Comparison of ENCODE assay signal across 18 cellular contexts in the genomic region with DNA sequence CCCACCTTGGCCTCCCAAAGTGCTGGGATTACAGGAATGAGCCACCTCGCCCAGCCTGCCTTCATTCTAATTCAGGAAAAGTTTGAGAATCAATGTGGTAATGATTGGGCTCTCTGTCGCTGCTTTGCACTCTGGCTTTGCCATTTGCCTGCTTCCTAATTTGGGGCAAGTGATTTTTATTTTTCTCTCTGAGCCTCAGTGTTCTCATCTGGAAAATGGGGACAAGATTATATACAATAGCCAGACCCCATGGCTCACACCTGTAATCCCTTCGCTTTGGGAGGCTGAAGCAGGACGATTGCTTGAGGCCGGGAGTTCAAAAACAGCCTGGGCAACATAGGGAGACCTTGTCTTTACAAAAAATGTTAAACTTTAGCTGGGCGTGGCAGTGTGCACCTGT. TPM values are rescaled to one million over a fixed set of nuclear protein-coding genes. Genes with fewer than 3 reads are reported as not detected.
A peak's percentile ranks its signal among the peaks of the same experiment; 100 is the strongest.
DNase-seq lines count a peak whose midpoint lies in the region; ATAC-seq, FAIRE-seq and TF ChIP-seq lines count a peak whose summit lies in the region.
"Had no signal": no experiment of that assay in that cellular context is flagged by ENCODE, and none has a peak within 500 bp of the region (broad histone marks: within the 10 kb centered on the region; RNA-seq: fewer than 3 reads in every experiment).

No MANE protein-coding gene starts in this region.

- H3K9me1 ChIP-seq in K562 (ENCODE audit: control insufficient read depth, insufficient read depth, low read length), result no peaks in the 10 kb centered on the region

- FAIRE-seq in A549 (lab: Jason Lieb, UNC), result no peak
- no peak for FAIRE-seq in K562 (lab: Jason Lieb, UNC)
- FAIRE-seq: G401.6, GM12892 had no signal

- POLR2A ChIA-PET in A549 (lab: Yijun Ruan, JAX), result no interaction called here
- POLR2A ChIA-PET in K562 (lab: Yijun Ruan, JAX), result interaction anchor here (1.3 kb wide), 1 partner anchor 13 kb away, joined by 6 read pairs; no protein-coding TSS in a partner anchor

- WGBS in A549 (ENCODE audit: missing lambda C conversion rate), result 69% methylated on average over 6 of the region's 6 CpGs
- WGBS in K562 (ENCODE audit: insufficient coverage, low coverage, missing lambda C conversion rate), result 81% methylated on average over 6 of the region's 6 CpGs
- 80 to 88% (median 87%) methylated on average over 6 of the region's 6 CpGs for WGBS in psoas muscle, 3 donors

- H4K20me1 ChIP-seq in K562 (replicated peaks; ENCODE audit: control insufficient read depth, insufficient read depth, low read length), result no peaks in the 10 kb centered on the region

- H3K27ac ChIP-seq in A549, result no peak overlapping the region
- no peak overlapping the region for H3K27ac ChIP-seq in K562 (ENCODE audit: extremely low read depth, low read depth, low read length)
- H3K27ac ChIP-seq in psoas muscle, result peak overlapping the region; percentile 98

- H3K79me2 ChIP-seq in K562 (ENCODE audit: control insufficient read depth, insufficient read depth, low read length), result 0 out of 3 replicates have a peak, but pooled peaks cover 6% of the 10 kb centered on the region

- DNase-seq in A549 (ENCODE audit: low read depth in 1 of 2, low spot score in 1 of 2) (no peak), K562 (ENCODE audit: extremely low read depth in 1 of 4, low spot score in 3 of 4) (no peak), psoas muscle (no peak), NCI-H345 (lab: John Stamatoyannopoulos, UW) (no peak), HT-29 (ENCODE audit: low spot score) (no peak)
- no peak for DNase-seq in stimulated activated CD4-positive, alpha-beta T cell treated with anti-CD3 and anti-CD28 coated beads, Interleukin-4, amount 100 ng/mL, for 4 hours
- DNase-seq: 8988T; CD4-positive, alpha-beta memory T cell; COR-L47; DMS153; DND-41; GOT3; H7; HCEC 1CT had no signal

- BruUV-seq in K562 (replicated peaks; lab: Mats Ljungman, UMichigan), result no TSS peak

- H3K4me3 ChIP-seq in A549, result no peak overlapping the region
- no peak overlapping the region for H3K4me3 ChIP-seq in K562
- peak overlapping the region; percentile 90 for H3K4me3 ChIP-seq in psoas muscle

- TF ChIP-seq EP300 in A549 (IDR thresholded peaks at IDR 0.05) (no peak), K562 (IDR thresholded peaks at IDR 0.05; ENCODE audit: low read length) (no peak)

- TF ChIP-seq RAD21 in A549 (conservative IDR thresholded peaks at IDR 0.05 in 1 of 2, IDR thresholded peaks at IDR 0.05 in 1 of 2), result no peak
- TF ChIP-seq RAD21 in K562 (CRISPR knock-in tag; conservative IDR thresholded peaks at IDR 0.05 in 1 of 2, IDR thresholded peaks at IDR 0.05 in 1 of 2), result no peak

- peaks cover 6% of the 10 kb centered on the region; the same call in 2 of the 3 replicates for H3K4me1 ChIP-seq in A549
- peaks cover 21 to 35% of the 10 kb centered on the region in 2 experiments for H3K4me1 ChIP-seq in K562 (replicated peaks in 1 of 2; ENCODE audit: control insufficient read depth in 2 of 2, insufficient read depth in 2 of 2, low read length in 2 of 2)
- peaks cover 54% of the 10 kb centered on the region for H3K4me1 ChIP-seq in psoas muscle

- CTCF ChIA-PET in A549 (lab: Yijun Ruan, JAX) (interaction anchor here (0.6 to 8.2 kb wide), 7 partner anchors 10 to 63 kb away, joined by 3 to 65 read pairs (median 3); partner anchors contain the start of gene FAM98C), K562 (lab: Yijun Ruan, JAX; ENCODE audit: low intra/inter-chr PET ratio) (no interaction called here)

- H3K9me3 ChIP-seq in A549 (no peaks in the 10 kb centered on the region), K562 (replicated peaks; ENCODE audit: control insufficient read depth, insufficient read depth, low read depth, low read length) (no peaks in the 10 kb centered on the region), psoas muscle (no peaks in the 10 kb centered on the region)

- ATAC-seq in A549, result no peak
- no peak for ATAC-seq in K562
- no peak for ATAC-seq in psoas muscle

- H3K4me2 ChIP-seq in A549 (no peak overlapping the region), K562 (ENCODE audit: insufficient read depth, low read length) (no peak overlapping the region)

- no peak overlapping the region for H3K9ac ChIP-seq in K562 (ENCODE audit: insufficient read depth in 1 of 2, low read depth in 2 of 2, low read length in 2 of 2)

- no peaks in the 10 kb centered on the region for H3K27me3 ChIP-seq in K562 (ENCODE audit: control insufficient read depth in 2 of 2, insufficient read depth in 2 of 2, low read length in 2 of 2)
- no peaks in the 10 kb centered on the region for H3K27me3 ChIP-seq in psoas muscle (ENCODE audit: insufficient read depth in 3 of 3, low read length in 2 of 3)

- intact Hi-C loops in K562 (cut with micrococcal nuclease), result no loop called here
- intact Hi-C loops in psoas muscle (cut with DNase I), result no loop called here

- H2AFZ ChIP-seq in K562 (ENCODE audit: low read depth, low read length), result no peak overlapping the region

- no peak for TF ChIP-seq CTCF in A549 (IDR thresholded peaks at IDR 0.05)
- no peak for TF ChIP-seq CTCF in K562 (IDR thresholded peaks at IDR 0.05 in 2 of 3, conservative IDR thresholded peaks at IDR 0.05 in 1 of 3; ENCODE audit: insufficient read depth in 2 of 3, low read depth in 1 of 3, low read length in 3 of 3)
- TF ChIP-seq CTCF in psoas muscle (IDR thresholded peaks at IDR 0.05), result no peak

- TF ChIP-seq POLR2A in A549 (IDR thresholded peaks at IDR 0.05; ENCODE audit: low read length) (no peak), K562 (conservative IDR thresholded peaks at IDR 0.05) (no peak)

- in situ Hi-C loops in K562 (cut with MboI), result no loop called here

- H3K36me3 ChIP-seq in K562 (ENCODE audit: control insufficient read depth, insufficient read depth, low read length) (no peaks in the 10 kb centered on the region), psoas muscle (ENCODE audit: insufficient read depth in 1 of 2, low read depth in 1 of 2) (peaks cover 0 to 30% of the 10 kb centered on the region in 2 donors)

RNA-seq across cellular contexts. Expression of gene RYR1, which starts 3.8 kb away (rescaled TPM):
- 0.87 and 1.4 TPM in 2 replicates for polyA plus RNA-seq in A549 (2011; rRNA removed)
- 1.2 and 1.7 TPM in 2 replicates for polyA plus RNA-seq in A549 (2012; cell fraction: cytosol; rRNA removed)
- 0.38 and 1.1 TPM in 2 replicates for polyA plus RNA-seq in A549 (2012; cell fraction: nucleus; rRNA removed)
- 3.1 to 4.5 TPM (median 3.7 TPM) in 3 replicates for polyA plus RNA-seq in A549 (2017; fragmentation: RNase III; extraction: RNeasy Plus Mini Kit Qiagen cat#74134 plus additional on column Dnase treatment)
- 1.2 and 1.5 TPM in 2 replicates for polyA minus RNA-seq in A549 (2011; rRNA and poly(A)+ RNA removed)
- total RNA-seq in K562 (2011; cell fraction: chromatin; rRNA removed; ENCODE audit: low replicate concordance), result 52.1 and 114 TPM in 2 replicates
- total RNA-seq in K562 (2011; cell fraction: nucleolus; rRNA removed), result 41.3 and 44.4 TPM in 2 replicates
- 47.0 and 64.5 TPM in 2 replicates for total RNA-seq in K562 (2011; cell fraction: nucleoplasm; rRNA removed)
- total RNA-seq in K562 (2014; rRNA removed), result 4.6 and 5.1 TPM in 2 replicates
- 2.3 and 2.9 TPM in 2 replicates for total RNA-seq in K562 (2014; rRNA removed; fragmentation: Illumina TruSeq; extraction: Trizol)
- total RNA-seq in K562 (2015; rRNA removed; fragmentation: Illumina TruSeq; extraction: Trizol), result 2.7 and 3.1 TPM in 2 replicates
- 5.3 and 7.4 TPM in 2 replicates for total RNA-seq in K562 (2021)
- 3.0 and 3.7 TPM in 2 replicates for polyA plus RNA-seq in K562 (2011; rRNA removed)
- 3.6 and 4.2 TPM in 2 replicates for polyA plus RNA-seq in K562 (2011; cell fraction: cytosol; rRNA removed)
- polyA plus RNA-seq in K562 (2011; cell fraction: nucleus; rRNA removed), result 23.2 and 44.6 TPM in 2 replicates
- 6.7 and 7.4 TPM in 2 replicates for polyA plus RNA-seq in K562 (2012)
- polyA plus RNA-seq in K562 (2014; fragmentation: Illumina TruSeq; extraction: Trizol), result 6.0 and 7.4 TPM in 2 replicates
- polyA plus RNA-seq in K562 (2014; fragmentation: Nextera tagmentation; extraction: Ambion mirVana), result under 1 TPM; 0.11 to 0.58 TPM
- 5.6 and 6.6 TPM in 2 replicates for polyA plus RNA-seq in K562 (2014; rRNA removed)
- polyA minus RNA-seq in K562 (2011; rRNA and poly(A)+ RNA removed), result 2.7 and 10.5 TPM in 2 replicates
- 3.2 and 9.9 TPM in 2 replicates for polyA minus RNA-seq in K562 (2011; cell fraction: cytosol; rRNA and poly(A)+ RNA removed)
- polyA minus RNA-seq in K562 (2011; cell fraction: nucleus; rRNA and poly(A)+ RNA removed), result 9.3 and 13.7 TPM in 2 replicates
- total RNA-seq in psoas muscle, result 1,000 to 10,000 TPM in 2 of 4 donors, 100 to 1,000 TPM in 2; 572 to 1,211 (median 883) TPM
- polyA plus RNA-seq in psoas muscle, result 100 to 1,000 TPM in 2 of 3 donors, 10 to 100 TPM in 1; 56.0 to 278 (median 122) TPM
- total RNA-seq in HT-29 (2014; rRNA removed; shearing (Covaris generic)), result 0.94 TPM in 1 of 2 replicates, not detected in the other

RNA-seq across cellular contexts. Expression of gene RASGRP4, which starts 11.3 kb away (rescaled TPM):
- polyA plus RNA-seq in A549 (2011; rRNA removed) (0.13 and 0.22 TPM in 2 replicates), A549 (2017; fragmentation: RNase III; extraction: RNeasy Plus Mini Kit Qiagen cat#74134 plus additional on column Dnase treatment) (0.09 to 0.30 TPM (median 0.18 TPM) in 3 replicates), K562 (2011; rRNA removed) (4.5 and 11.4 TPM in 2 replicates), K562 (2014; fragmentation: Illumina TruSeq; extraction: Trizol) (4.4 and 4.8 TPM in 2 replicates), K562 (2014; fragmentation: Nextera tagmentation; extraction: Ambion mirVana) (under 1 TPM; 0.39 to 0.55 TPM), K562 (2014; rRNA removed) (3.4 and 4.6 TPM in 2 replicates), psoas muscle (under 1 TPM; 0.17 to 0.31 (median 0.25) TPM)
- polyA plus RNA-seq in A549 (2012; cell fraction: cytosol; rRNA removed), result 0.13 and 0.18 TPM in 2 replicates
- polyA plus RNA-seq in A549 (2012; cell fraction: nucleus; rRNA removed), result 0.04 and 0.10 TPM in 2 replicates
- polyA minus RNA-seq in A549 (2011; rRNA and poly(A)+ RNA removed), result 0.12 TPM in 1 of 2 replicates, not detected in the other
- 5.4 and 14.4 TPM in 2 replicates for total RNA-seq in K562 (2011; cell fraction: chromatin; rRNA removed; ENCODE audit: low replicate concordance)
- 6.4 and 8.8 TPM in 2 replicates for total RNA-seq in K562 (2011; cell fraction: nucleolus; rRNA removed)
- 5.6 and 10.2 TPM in 2 replicates for total RNA-seq in K562 (2011; cell fraction: nucleoplasm; rRNA removed)
- total RNA-seq in K562 (2014; rRNA removed) (2.8 and 3.8 TPM in 2 replicates), K562 (2014; rRNA removed; fragmentation: Illumina TruSeq; extraction: Trizol) (1.1 TPM in 2 replicates), K562 (2015; rRNA removed; fragmentation: Illumina TruSeq; extraction: Trizol) (3.5 and 3.8 TPM in 2 replicates), K562 (2021) (3.9 TPM in 2 replicates), psoas muscle (1 to 10 TPM in 1 of 4 donors, under 1 TPM in 3; 0.44 to 2.0 (median 0.80) TPM)
- polyA plus RNA-seq in K562 (2011; cell fraction: cytosol; rRNA removed), result 11.2 and 13.0 TPM in 2 replicates
- polyA plus RNA-seq in K562 (2011; cell fraction: nucleus; rRNA removed), result 23.4 and 27.1 TPM in 2 replicates
- polyA plus RNA-seq in K562 (2012), result 5.5 and 22.2 TPM in 2 replicates
- 1.8 and 2.5 TPM in 2 replicates for polyA minus RNA-seq in K562 (2011; rRNA and poly(A)+ RNA removed)
- polyA minus RNA-seq in K562 (2011; cell fraction: cytosol; rRNA and poly(A)+ RNA removed), result 4.3 and 6.2 TPM in 2 replicates
- 3.0 and 5.6 TPM in 2 replicates for polyA minus RNA-seq in K562 (2011; cell fraction: nucleus; rRNA and poly(A)+ RNA removed)
- not detected in 2 replicates for total RNA-seq in HT-29 (2014; rRNA removed; shearing (Covaris generic))
- total RNA-seq: A673 had no signal
- polyA plus RNA-seq: BJ had no signal

RNA-seq across cellular contexts. Expression of gene FAM98C, which starts 34.4 kb away (rescaled TPM):
- polyA plus RNA-seq in A549 (2011; rRNA removed) (12.8 and 13.8 TPM in 2 replicates), A549 (2017; fragmentation: RNase III; extraction: RNeasy Plus Mini Kit Qiagen cat#74134 plus additional on column Dnase treatment) (19.5 to 20.4 TPM (median 20.1 TPM) in 3 replicates), K562 (2011; rRNA removed) (16.0 and 22.7 TPM in 2 replicates), K562 (2014; fragmentation: Illumina TruSeq; extraction: Trizol) (9.6 and 13.1 TPM in 2 replicates), K562 (2014; fragmentation: Nextera tagmentation; extraction: Ambion mirVana) (1 to 10 TPM; 1.7 to 4.3 TPM), K562 (2014; rRNA removed) (40.8 and 43.8 TPM in 2 replicates), psoas muscle (1 to 10 TPM; 1.4 to 6.6 (median 1.8) TPM)
- polyA plus RNA-seq in A549 (2012; cell fraction: cytosol; rRNA removed), result 36.5 and 42.2 TPM in 2 replicates
- 70.9 and 89.2 TPM in 2 replicates for polyA plus RNA-seq in A549 (2012; cell fraction: nucleus; rRNA removed)
- 7.9 and 13.8 TPM in 2 replicates for polyA minus RNA-seq in A549 (2011; rRNA and poly(A)+ RNA removed)
- total RNA-seq in K562 (2011; cell fraction: chromatin; rRNA removed; ENCODE audit: low replicate concordance), result 20.3 and 72.0 TPM in 2 replicates
- total RNA-seq in K562 (2011; cell fraction: nucleolus; rRNA removed), result 76.2 and 91.1 TPM in 2 replicates
- total RNA-seq in K562 (2011; cell fraction: nucleoplasm; rRNA removed), result 41.2 and 45.5 TPM in 2 replicates
- total RNA-seq in K562 (2014; rRNA removed) (28.3 and 31.2 TPM in 2 replicates), K562 (2014; rRNA removed; fragmentation: Illumina TruSeq; extraction: Trizol) (6.8 and 7.2 TPM in 2 replicates), K562 (2015; rRNA removed; fragmentation: Illumina TruSeq; extraction: Trizol) (12.6 and 13.7 TPM in 2 replicates), K562 (2021) (26.0 and 26.7 TPM in 2 replicates), psoas muscle (1 to 10 TPM; 1.1 to 4.5 (median 1.4) TPM)
- 25.2 and 53.5 TPM in 2 replicates for polyA plus RNA-seq in K562 (2011; cell fraction: cytosol; rRNA removed)
- polyA plus RNA-seq in K562 (2011; cell fraction: nucleus; rRNA removed), result 72.4 and 115 TPM in 2 replicates
- 18.2 and 37.7 TPM in 2 replicates for polyA plus RNA-seq in K562 (2012)
- 3.4 and 5.0 TPM in 2 replicates for polyA minus RNA-seq in K562 (2011; rRNA and poly(A)+ RNA removed)
- 17.2 and 20.5 TPM in 2 replicates for polyA minus RNA-seq in K562 (2011; cell fraction: cytosol; rRNA and poly(A)+ RNA removed)
- 17.5 and 23.6 TPM in 2 replicates for polyA minus RNA-seq in K562 (2011; cell fraction: nucleus; rRNA and poly(A)+ RNA removed)
- 46.6 and 49.5 TPM in 2 replicates for total RNA-seq in HT-29 (2014; rRNA removed; shearing (Covaris generic))

RNA-seq across cellular contexts. Expression of gene SPRED3, which starts 48.8 kb away (rescaled TPM):
- 3.0 and 3.5 TPM in 2 replicates for polyA plus RNA-seq in A549 (2011; rRNA removed)
- polyA plus RNA-seq in A549 (2012; cell fraction: cytosol; rRNA removed), result 2.3 and 2.6 TPM in 2 replicates
- polyA plus RNA-seq in A549 (2012; cell fraction: nucleus; rRNA removed), result 11.1 and 12.9 TPM in 2 replicates
- polyA plus RNA-seq in A549 (2017; fragmentation: RNase III; extraction: RNeasy Plus Mini Kit Qiagen cat#74134 plus additional on column Dnase treatment), result 2.6 to 3.6 TPM (median 2.8 TPM) in 3 replicates
- polyA minus RNA-seq in A549 (2011; rRNA and poly(A)+ RNA removed), result 4.0 and 8.1 TPM in 2 replicates
- total RNA-seq in K562 (2011; cell fraction: chromatin; rRNA removed; ENCODE audit: low replicate concordance), result 7.2 and 10.1 TPM in 2 replicates
- total RNA-seq in K562 (2011; cell fraction: nucleolus; rRNA removed), result 3.6 and 6.3 TPM in 2 replicates
- total RNA-seq in K562 (2011; cell fraction: nucleoplasm; rRNA removed), result 4.3 and 11.0 TPM in 2 replicates
- total RNA-seq in K562 (2014; rRNA removed), result 0.05 and 0.41 TPM in 2 replicates
- 0.32 and 0.36 TPM in 2 replicates for total RNA-seq in K562 (2014; rRNA removed; fragmentation: Illumina TruSeq; extraction: Trizol)
- 0.15 and 0.25 TPM in 2 replicates for total RNA-seq in K562 (2015; rRNA removed; fragmentation: Illumina TruSeq; extraction: Trizol)
- total RNA-seq in K562 (2021), result 0.81 and 0.95 TPM in 2 replicates
- polyA plus RNA-seq in K562 (2011; rRNA removed), result 0.47 and 0.62 TPM in 2 replicates
- polyA plus RNA-seq in K562 (2011; cell fraction: cytosol; rRNA removed), result 0.57 and 0.58 TPM in 2 replicates
- 3.0 and 4.3 TPM in 2 replicates for polyA plus RNA-seq in K562 (2011; cell fraction: nucleus; rRNA removed)
- 0.70 and 3.0 TPM in 2 replicates for polyA plus RNA-seq in K562 (2012)
- 0.30 and 0.89 TPM in 2 replicates for polyA plus RNA-seq in K562 (2014; fragmentation: Illumina TruSeq; extraction: Trizol)
- under 1 TPM; 0.21 to 0.25 TPM for polyA plus RNA-seq in K562 (2014; fragmentation: Nextera tagmentation; extraction: Ambion mirVana)
- polyA plus RNA-seq in K562 (2014; rRNA removed), result 0.63 and 1.3 TPM in 2 replicates
- polyA minus RNA-seq in K562 (2011; rRNA and poly(A)+ RNA removed), result 0.03 and 0.39 TPM in 2 replicates
- polyA minus RNA-seq in K562 (2011; cell fraction: cytosol; rRNA and poly(A)+ RNA removed), result not detected in 2 replicates
- polyA minus RNA-seq in K562 (2011; cell fraction: nucleus; rRNA and poly(A)+ RNA removed), result 0.89 and 1.3 TPM in 2 replicates
- total RNA-seq in psoas muscle, result 1 to 10 TPM in 3 of 4 donors, under 1 TPM in 1; 0.69 to 2.1 (median 1.5) TPM
- 1 to 10 TPM in 1 of 3 donors, under 1 TPM in 2; 0.01 to 1.0 (median 0.10) TPM for polyA plus RNA-seq in psoas muscle
- 0.13 and 3.2 TPM in 2 replicates for total RNA-seq in HT-29 (2014; rRNA removed; shearing (Covaris generic))

RNA-seq across cellular contexts. Expression of gene GGN, which starts 49.5 kb away (rescaled TPM):
- polyA plus RNA-seq in A549 (2011; rRNA removed), result not detected in 2 replicates
- 0.08 and 0.22 TPM in 2 replicates for polyA plus RNA-seq in A549 (2012; cell fraction: cytosol; rRNA removed)
- polyA plus RNA-seq in A549 (2012; cell fraction: nucleus; rRNA removed), result 0.11 and 0.23 TPM in 2 replicates
- 0.33 to 0.66 TPM (median 0.46 TPM) in 3 replicates for polyA plus RNA-seq in A549 (2017; fragmentation: RNase III; extraction: RNeasy Plus Mini Kit Qiagen cat#74134 plus additional on column Dnase treatment)
- not detected in 2 replicates for polyA minus RNA-seq in A549 (2011; rRNA and poly(A)+ RNA removed)
- total RNA-seq in K562 (2011; cell fraction: chromatin; rRNA removed; ENCODE audit: low replicate concordance), result 0.12 TPM in 1 of 2 replicates, not detected in the other
- 0.50 TPM in 1 of 2 replicates, not detected in the other for total RNA-seq in K562 (2011; cell fraction: nucleolus; rRNA removed)
- 0.15 TPM in 1 of 2 replicates, not detected in the other for total RNA-seq in K562 (2011; cell fraction: nucleoplasm; rRNA removed)
- total RNA-seq in K562 (2014; rRNA removed), result not detected in 2 replicates
- not detected in 2 replicates for total RNA-seq in K562 (2014; rRNA removed; fragmentation: Illumina TruSeq; extraction: Trizol)
- total RNA-seq in K562 (2015; rRNA removed; fragmentation: Illumina TruSeq; extraction: Trizol), result not detected in 2 replicates
- total RNA-seq in K562 (2021), result 0.25 and 0.33 TPM in 2 replicates
- polyA plus RNA-seq in K562 (2011; rRNA removed), result 0.12 TPM in 1 of 2 replicates, not detected in the other
- 0.03 and 0.04 TPM in 2 replicates for polyA plus RNA-seq in K562 (2011; cell fraction: cytosol; rRNA removed)
- polyA plus RNA-seq in K562 (2011; cell fraction: nucleus; rRNA removed), result 0.46 and 0.63 TPM in 2 replicates
- polyA plus RNA-seq in K562 (2012), result 0.52 and 0.94 TPM in 2 replicates
- polyA plus RNA-seq in K562 (2014; fragmentation: Illumina TruSeq; extraction: Trizol), result not detected in 2 replicates
- not detected for polyA plus RNA-seq in K562 (2014; fragmentation: Nextera tagmentation; extraction: Ambion mirVana)
- 0.15 and 0.16 TPM in 2 replicates for polyA plus RNA-seq in K562 (2014; rRNA removed)
- polyA minus RNA-seq in K562 (2011; rRNA and poly(A)+ RNA removed), result not detected in 2 replicates
- polyA minus RNA-seq in K562 (2011; cell fraction: cytosol; rRNA and poly(A)+ RNA removed), result not detected in 2 replicates
- 0.54 TPM in 1 of 2 replicates, not detected in the other for polyA minus RNA-seq in K562 (2011; cell fraction: nucleus; rRNA and poly(A)+ RNA removed)
- under 1 TPM in 2 of 4 donors, not detected in 2; 0.18 to 0.34 TPM for total RNA-seq in psoas muscle
- polyA plus RNA-seq in psoas muscle, result under 1 TPM in 2 of 3 donors, not detected in 1; 0.04 to 0.21 TPM
- 0.26 and 0.41 TPM in 2 replicates for total RNA-seq in HT-29 (2014; rRNA removed; shearing (Covaris generic))
- polyA plus RNA-seq: CD4-positive, alpha-beta memory T cell had no signal

Comparison
In these comparisons a context has a peak if more than half of its experiments do, and no peak if none do; other contexts are left out.
1. RNA of gene RYR1, which starts 3.8 kb away (total RNA-seq): 572 to 1,211 TPM in psoas muscle; 2.3 to 114 TPM in K562 and 0.94 TPM in HT-29; every median in the first group is over 4 times any median in the second.
2. Of the 35 proteins assayed by ChIP-seq in both K562 and A549: peak only in K562: CHD4 and HDAC2; only in A549: none; in both: KDM1A; in neither: 31; mixed calls (peak in some experiments, not most) for 1.